Comparison of ENCODE assay signal across 7 cellular contexts in the genomic region with DNA sequence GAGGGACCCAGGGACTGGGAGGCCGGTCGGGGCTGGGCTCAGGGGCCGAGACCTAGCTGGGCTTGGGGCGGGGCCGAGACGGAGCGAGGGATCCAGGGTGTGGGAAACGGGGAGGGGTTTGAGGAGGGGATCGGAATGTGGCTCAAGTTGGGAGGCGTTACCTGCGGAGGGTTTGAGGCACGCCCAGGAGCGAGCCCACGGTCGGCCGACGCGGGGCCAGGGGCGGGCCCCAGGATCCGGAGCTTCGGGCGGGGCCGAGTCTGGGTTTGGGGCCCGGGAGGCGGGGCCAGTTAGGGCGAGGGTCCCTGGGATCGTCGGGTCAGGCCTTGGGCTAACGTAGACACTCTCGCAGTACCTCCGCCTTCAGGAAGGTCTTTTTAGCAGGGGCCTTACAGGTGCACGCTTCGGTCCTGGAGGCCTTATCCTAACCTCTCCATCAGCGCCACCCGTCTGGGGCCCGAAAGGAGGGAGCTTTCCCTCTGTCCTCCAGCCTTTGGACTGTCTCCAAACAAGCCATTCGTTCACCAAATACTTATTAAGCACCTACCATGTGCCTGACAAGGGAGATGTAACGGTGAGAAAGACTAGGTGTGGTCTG.
A peak's percentile ranks its signal among the peaks of the same experiment; 100 is the strongest.
DNase-seq lines count a peak whose midpoint lies in the region; ATAC-seq, FAIRE-seq and TF ChIP-seq lines count a peak whose summit lies in the region.
"Not testable (repeated sequence)": the region's sequence is repeated elsewhere in the genome, so short reads cannot be mapped to it uniquely, and the experiment has no call there.

No MANE protein-coding gene starts in this region.

- not testable (repeated sequence) for H3K4me1 ChIP-seq in HUES48 (ENCODE audit: control insufficient read depth, insufficient read depth, low read length); pancreas

- not testable (repeated sequence) for H3K9me3 Mint-ChIP-seq in activated CD4-positive, alpha-beta T cell treated with anti-CD3 and anti-CD28 coated beads for 36 hours (ENCODE audit: low read depth)

- peak overlapping the region; percentile 57; the same call in 1 of the 2 replicates for H3K9ac ChIP-seq in HUES48 (ENCODE audit: low read depth, low read length)

- not testable (repeated sequence) for H3K27me3 Mint-ChIP-seq in activated CD4-positive, alpha-beta T cell treated with anti-CD3 and anti-CD28 coated beads for 36 hours

- not testable (repeated sequence) for FAIRE-seq in pancreas (lab: Jason Lieb, UNC)

- CTCF ChIA-PET in activated CD4-positive, alpha-beta T cell treated with anti-CD3 and anti-CD28 coated beads for 36 hours (lab: Charles Lee), result not testable (repeated sequence)

- DNase-seq in GM03348 (ENCODE audit: low spot score) (peak; percentile 59), NCI-H69 (lab: John Stamatoyannopoulos, UW) (peak; percentile 87), cortex of kidney (lab: John Stamatoyannopoulos, UW) (peak; percentile 58), iPS-NIHi11 (ENCODE audit: low spot score) (peak; percentile 68)
- DNase-seq in activated CD4-positive, alpha-beta T cell treated with anti-CD3 and anti-CD28 coated beads for 36 hours; pancreas: not testable (repeated sequence)

- ATAC-seq in activated CD4-positive, alpha-beta T cell treated with anti-CD3 and anti-CD28 coated beads for 36 hours; pancreas: not testable (repeated sequence)

- H3K4me1 Mint-ChIP-seq in activated CD4-positive, alpha-beta T cell treated with anti-CD3 and anti-CD28 coated beads for 36 hours, result peaks cover 12% of the 10 kb centered on the region

- H3K36me3 ChIP-seq in HUES48 (ENCODE audit: control insufficient read depth, insufficient read depth, low read length); pancreas: not testable (repeated sequence)

- H3K36me3 Mint-ChIP-seq in activated CD4-positive, alpha-beta T cell treated with anti-CD3 and anti-CD28 coated beads for 36 hours (ENCODE audit: low read depth), result not testable (repeated sequence)

- H3K4me3 Mint-ChIP-seq in activated CD4-positive, alpha-beta T cell treated with anti-CD3 and anti-CD28 coated beads for 36 hours, result peak overlapping the region; percentile 91

- H3K27ac ChIP-seq in HUES48 (ENCODE audit: low read depth, low read length) (peak overlapping the region; percentile 90), pancreas (peak overlapping the region; percentile 16 to 86 (median 68))

- TF ChIP-seq CTCF in pancreas (IDR thresholded peaks at IDR 0.05), result not testable (repeated sequence)

- peak overlapping the region; percentile 69 for H3K27ac Mint-ChIP-seq in activated CD4-positive, alpha-beta T cell treated with anti-CD3 and anti-CD28 coated beads for 36 hours

- POLR2A ChIA-PET in activated CD4-positive, alpha-beta T cell treated with anti-CD3 and anti-CD28 coated beads for 36 hours (lab: Charles Lee), result not testable (repeated sequence)

- 1 to 2% methylated on average over 31 to 38 of the region's 38 CpGs for WGBS in pancreas, 2 donors

- H3K27me3 ChIP-seq in HUES48 (ENCODE audit: control insufficient read depth, insufficient read depth, low read length); pancreas: not testable (repeated sequence)

- peak overlapping the region; percentile 75 for H3K4me3 ChIP-seq in HUES48 (ENCODE audit: low read depth, low read length)
- H3K4me3 ChIP-seq in pancreas, result peak overlapping the region; percentile 26 to 84 (median 58)

- H3K9me3 ChIP-seq in HUES48 (ENCODE audit: control insufficient read depth, insufficient read depth, low read length); pancreas: not testable (repeated sequence)

- intact Hi-C loops in activated CD4-positive, alpha-beta T cell treated with anti-CD3 and anti-CD28 coated beads for 36 hours (cut with DNase I, micrococcal nuclease), result loop anchor here (1.0 to 10.0 kb wide), 3 partner anchors 205 to 349 kb away; a partner anchor contains a TSS
- intact Hi-C loops in pancreas (cut with DNase I), result not testable (repeated sequence)
